ENCODE assay signal across 17 cellular contexts in the genomic region with DNA sequence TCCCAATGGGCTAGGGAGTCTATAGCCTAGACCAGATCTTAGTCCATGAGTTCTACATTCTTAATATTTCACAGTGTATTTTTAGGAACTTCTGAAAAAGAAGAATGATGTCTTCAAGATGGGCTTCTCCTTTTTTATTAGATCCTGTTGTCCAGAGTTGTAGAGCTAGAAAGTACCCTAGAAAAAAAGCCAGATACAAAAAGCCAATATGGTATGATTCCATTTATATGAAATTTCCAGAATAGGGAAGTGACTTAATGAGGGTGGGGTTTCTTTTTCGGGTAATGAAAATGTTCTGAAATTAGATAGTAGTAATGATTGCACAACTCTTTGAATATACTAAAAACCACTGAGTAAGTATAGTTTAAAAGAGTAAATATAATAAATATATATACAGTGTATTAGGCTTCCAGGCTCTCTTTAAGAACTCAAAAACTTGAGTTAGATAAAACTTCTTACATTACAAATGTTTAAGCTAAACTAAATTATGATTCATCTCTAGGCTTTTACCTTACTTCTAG.
"Had no signal": no experiment of that assay in that cellular context is flagged by ENCODE, and none has a peak within 500 bp of the region (broad histone marks: within the 10 kb centered on the region; RNA-seq: fewer than 3 reads in every experiment).

No MANE protein-coding gene starts in this region.

- H3K27me3 Mint-ChIP-seq: activated naive CD8-positive, alpha-beta T cell treated with anti-CD3 and anti-CD28 coated beads for 36 hours; stimulated activated naive CD8-positive, alpha-beta T cell treated with anti-CD3 and anti-CD28 coated beads, Interleukin-15, Interleukin-2, amounts not matched to agents 100 ng/mL and 50 ng/mL, for 24 hours had no signal

- H3K9me3 Mint-ChIP-seq: neural progenitor cell had no signal

- H3K4me1 Mint-ChIP-seq: neural progenitor cell had no signal

- ATAC-seq: gastroesophageal sphincter, heart right ventricle, psoas muscle, sciatic nerve had no signal

- H3K4me3 ChIP-seq: gastroesophageal sphincter, heart right ventricle, lower lobe of right lung, neural progenitor cell, psoas muscle, spleen, suprapubic skin had no signal

- H3K9me3 ChIP-seq: gastroesophageal sphincter, lower lobe of right lung, psoas muscle, spleen, suprapubic skin had no signal

- H3K27ac ChIP-seq: brain microvascular endothelial cell, gastroesophageal sphincter, heart right ventricle, lower lobe of right lung, neural progenitor cell, psoas muscle, suprapubic skin had no signal

- H3K9ac ChIP-seq: neural progenitor cell had no signal

- DNase-seq: activated CD4-positive, CD25-positive, alpha-beta regulatory T cell treated with anti-CD3 and anti-CD28 coated beads, Interleukin-2, amount 50 U/mL, for 72 hours; activated naive CD8-positive, alpha-beta T cell treated with anti-CD3 and anti-CD28 coated beads for 36 hours; anterior cingulate cortex; brain microvascular endothelial cell; cortex of kidney; effector memory CD4-positive, alpha-beta T cell; heart right ventricle; lower lobe of right lung; psoas muscle; spleen; trophoblast cell had no signal

- H3K36me3 ChIP-seq: brain microvascular endothelial cell, gastroesophageal sphincter, heart right ventricle, lower lobe of right lung, neural progenitor cell, spleen, suprapubic skin had no signal

- H3K27me3 ChIP-seq: brain microvascular endothelial cell, gastroesophageal sphincter, heart right ventricle, neural progenitor cell, spleen, suprapubic skin had no signal

- H3K36me3 Mint-ChIP-seq: neural progenitor cell had no signal

- H3K27ac Mint-ChIP-seq: activated naive CD8-positive, alpha-beta T cell treated with anti-CD3 and anti-CD28 coated beads for 36 hours; activated T-helper 1 cell treated with anti-CD3 and anti-CD28 coated beads, Interleukin-12 subunit alpha, Interleukin-12 subunit beta, Interleukin-2, Interleukin-4 antibody, amounts not matched to agents 30 ng/mL and 10 ng/mL and 1 ng/mL, durations not matched to agents 14 hours and 24 hours and 36 hours; neural progenitor cell; stimulated activated naive CD8-positive, alpha-beta T cell treated with anti-CD3 and anti-CD28 coated beads, Interleukin-15, Interleukin-2, amounts not matched to agents 100 ng/mL and 50 ng/mL, for 24 hours had no signal

- H3K4me1 ChIP-seq: gastroesophageal sphincter, lower lobe of right lung, neural progenitor cell, psoas muscle had no signal

- H3K4me3 Mint-ChIP-seq: activated naive CD8-positive, alpha-beta T cell treated with anti-CD3 and anti-CD28 coated beads for 36 hours; activated T-helper 1 cell treated with anti-CD3 and anti-CD28 coated beads, Interleukin-12 subunit alpha, Interleukin-12 subunit beta, Interleukin-2, Interleukin-4 antibody, amounts not matched to agents 30 ng/mL and 10 ng/mL and 1 ng/mL, durations not matched to agents 14 hours and 24 hours and 36 hours; neural progenitor cell; stimulated activated naive CD8-positive, alpha-beta T cell treated with anti-CD3 and anti-CD28 coated beads, Interleukin-15, Interleukin-2, amounts not matched to agents 100 ng/mL and 50 ng/mL, for 24 hours had no signal
